Comparison of ENCODE assay signal across 8 cellular contexts in the genomic region with DNA sequence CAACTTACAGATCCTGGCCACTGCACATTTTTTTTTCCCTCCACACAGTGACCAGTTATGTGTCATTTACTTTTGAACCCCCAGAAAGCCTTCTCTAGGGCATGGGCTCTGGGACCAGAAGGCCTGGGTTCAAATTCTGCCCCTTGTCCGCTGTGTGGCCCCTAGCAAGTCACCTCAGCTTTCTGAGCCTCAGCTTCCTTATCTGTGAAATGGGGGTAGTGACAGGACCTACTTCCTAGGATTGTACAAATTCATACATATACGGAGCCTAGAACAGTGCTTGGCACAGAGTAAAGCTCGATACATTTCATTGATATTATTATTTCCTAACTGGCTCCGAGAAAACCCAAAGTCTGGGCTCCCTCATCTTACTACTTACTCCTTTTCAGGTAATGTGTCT. TPM values are rescaled to one million over a fixed set of nuclear protein-coding genes. Genes with fewer than 3 reads are reported as not detected.
"Had no signal": no experiment of that assay in that cellular context is flagged by ENCODE, and none has a peak within 500 bp of the region (broad histone marks: within the 10 kb centered on the region; RNA-seq: fewer than 3 reads in every experiment).

No MANE protein-coding gene starts in this region.

- H3K4me2 ChIP-seq: KMS-11 had no signal

- H3K27ac ChIP-seq: GM23248, KMS-11 had no signal

- H3K9me3 ChIP-seq: HAP-1 had no signal

- H3K9ac ChIP-seq: GM23248, KMS-11 had no signal

- H3K4me1 ChIP-seq: HAP-1 had no signal

- H2AFZ ChIP-seq: GM23248 had no signal

- H3K4me3 ChIP-seq: GM23248, HAP-1 had no signal

- H3K36me3 ChIP-seq: HAP-1 had no signal

RNA-seq across cellular contexts. Expression of gene BPI, which starts 1.6 kb away (rescaled TPM):
- total RNA-seq: GM23248, H7, HFFc6, HT1080, IMR-90 had no signal

RNA-seq across cellular contexts. Expression of gene LBP, which starts 40.7 kb away (rescaled TPM):
- total RNA-seq: GM23248, HFFc6, HT1080, IMR-90 had no signal
- polyA plus RNA-seq: GM23248, IMR-90 had no signal

RNA-seq across cellular contexts. Expression of gene KIAA1755, which starts 45.0 kb away (rescaled TPM):
- total RNA-seq: H4 had no signal
